Comparison of ENCODE assay signal across 9 cellular contexts in genomic region chr5:159286420-159287035, GRCh38. TPM values are rescaled to one million over a fixed set of nuclear protein-coding genes. Genes with fewer than 3 reads are reported as not detected.
A peak's percentile ranks its signal among the peaks of the same experiment; 100 is the strongest.
DNase-seq lines count a peak whose midpoint lies in the region; ATAC-seq and TF ChIP-seq lines count a peak whose summit lies in the region.
"Had no signal": no experiment of that assay in that cellular context is flagged by ENCODE, and none has a peak within 500 bp of the region (broad histone marks: within the 10 kb centered on the region; RNA-seq: fewer than 3 reads in every experiment).

No MANE protein-coding gene starts in this region.

- intact Hi-C loops in right lobe of liver (cut with DNase I) = no loop called here
- intact Hi-C loops in activated T-helper 1 cell treated with anti-CD3 and anti-CD28 coated beads, Interleukin-12 subunit alpha, Interleukin-12 subunit beta, Interleukin-2, Interleukin-4 antibody, amounts not matched to agents 30 ng/mL and 10 ng/mL and 1 ng/mL, durations not matched to agents 14 hours and 24 hours and 36 hours (cut with micrococcal nuclease) = loop anchor here (1.0 to 5.0 kb wide), 4 partner anchors 231 to 701 kb away; partner anchors contain the start of gene ADRA1B

- DNase-seq in stimulated activated naive CD4-positive, alpha-beta T cell (lab: John Stamatoyannopoulos, UW) = peak in 4 of 6 experiments; percentile 3 to 41 (median 20)
- no peak for DNase-seq in stimulated activated naive CD4-positive, alpha-beta T cell treated with Interleukin-2 at 50 U/mL for 16 hours (lab: John Stamatoyannopoulos, UW)
- peak; percentile 26 for DNase-seq in NCI-H460 (ENCODE audit: extremely low read depth, low read depth)
- DNase-seq in cerebellar cortex (ENCODE audit: low spot score) = peak; percentile 64
- DNase-seq in right lobe of liver = no peak
- no peak for DNase-seq in NCI-H1930 (lab: John Stamatoyannopoulos, UW)
- no peak for DNase-seq in WTC11 (ENCODE audit: low spot score)
- DNase-seq in activated T-helper 1 cell treated with anti-CD3 and anti-CD28 coated beads, Interleukin-12 subunit alpha, Interleukin-12 subunit beta, Interleukin-2, Interleukin-4 antibody, amounts not matched to agents 30 ng/mL and 10 ng/mL and 1 ng/mL, durations not matched to agents 14 hours and 24 hours and 36 hours (ENCODE audit: low spot score) = no peak

- TF ChIP-seq POLR2A in right lobe of liver (IDR thresholded peaks at IDR 0.05) = no peak

- TF ChIP-seq CTCF in right lobe of liver (IDR thresholded peaks at IDR 0.05) (peak; percentile 23 to 46 (median 44)), WTC11 (IDR thresholded peaks at IDR 0.05) (no peak)

- no peak overlapping the region for H3K27ac ChIP-seq in right lobe of liver

- peaks cover 0 to 8% (median 2%) of the 10 kb centered on the region in 4 donors for H3K36me3 ChIP-seq in right lobe of liver

- H3K27me3 Mint-ChIP-seq in WTC11 (ENCODE audit: low read depth) = no peaks in the 10 kb centered on the region
- H3K27me3 Mint-ChIP-seq in activated T-helper 1 cell treated with anti-CD3 and anti-CD28 coated beads, Interleukin-12 subunit alpha, Interleukin-12 subunit beta, Interleukin-2, Interleukin-4 antibody, amounts not matched to agents 30 ng/mL and 10 ng/mL and 1 ng/mL, durations not matched to agents 14 hours and 24 hours and 36 hours (ENCODE audit: insufficient read depth) = peaks cover under 1% of the 10 kb centered on the region
- H3K27me3 Mint-ChIP-seq: activated naive CD8-positive, alpha-beta T cell had no signal

- CTCF ChIA-PET in WTC11 (lab: Charles Lee) = interaction anchor here (0.7 to 3.6 kb wide), 9 partner anchors 11 to 735 kb away, joined by 3 to 49 read pairs (median 12); no protein-coding TSS in a partner anchor

- peaks cover 3% of the 10 kb centered on the region; the same call in 1 of the 2 replicates for H3K36me3 Mint-ChIP-seq in WTC11
- H3K36me3 Mint-ChIP-seq in activated T-helper 1 cell treated with anti-CD3 and anti-CD28 coated beads, Interleukin-12 subunit alpha, Interleukin-12 subunit beta, Interleukin-2, Interleukin-4 antibody, amounts not matched to agents 30 ng/mL and 10 ng/mL and 1 ng/mL, durations not matched to agents 14 hours and 24 hours and 36 hours (ENCODE audit: low read depth) = peaks cover 8% of the 10 kb centered on the region
- H3K36me3 Mint-ChIP-seq: activated naive CD8-positive, alpha-beta T cell had no signal

- no peak overlapping the region for H3K4me3 ChIP-seq in right lobe of liver

- no peak overlapping the region for H3K4me3 Mint-ChIP-seq in WTC11
- H3K4me3 Mint-ChIP-seq in activated T-helper 1 cell treated with anti-CD3 and anti-CD28 coated beads, Interleukin-12 subunit alpha, Interleukin-12 subunit beta, Interleukin-2, Interleukin-4 antibody, amounts not matched to agents 30 ng/mL and 10 ng/mL and 1 ng/mL, durations not matched to agents 14 hours and 24 hours and 36 hours = no peak overlapping the region
- H3K4me3 Mint-ChIP-seq: activated naive CD8-positive, alpha-beta T cell had no signal

- ATAC-seq in right lobe of liver = peak; percentile 34 to 55 (median 41)
- no peak for ATAC-seq in WTC11

- no peaks in the 10 kb centered on the region for H3K9me3 Mint-ChIP-seq in WTC11
- H3K9me3 Mint-ChIP-seq in activated T-helper 1 cell treated with anti-CD3 and anti-CD28 coated beads, Interleukin-12 subunit alpha, Interleukin-12 subunit beta, Interleukin-2, Interleukin-4 antibody, amounts not matched to agents 30 ng/mL and 10 ng/mL and 1 ng/mL, durations not matched to agents 14 hours and 24 hours and 36 hours = no peaks in the 10 kb centered on the region

- peaks cover 4% of the 10 kb centered on the region for H3K4me1 Mint-ChIP-seq in WTC11
- no peaks in the 10 kb centered on the region for H3K4me1 Mint-ChIP-seq in activated T-helper 1 cell treated with anti-CD3 and anti-CD28 coated beads, Interleukin-12 subunit alpha, Interleukin-12 subunit beta, Interleukin-2, Interleukin-4 antibody, amounts not matched to agents 30 ng/mL and 10 ng/mL and 1 ng/mL, durations not matched to agents 14 hours and 24 hours and 36 hours (ENCODE audit: low read depth)

- no peaks in the 10 kb centered on the region for H3K4me1 ChIP-seq in right lobe of liver

- 42% methylated on average over 8 of the region's 8 CpGs for WGBS in right lobe of liver (ENCODE audit: insufficient coverage, low coverage, low lambda C conversion rate, missing lambda C conversion rate)

- H3K27me3 ChIP-seq in right lobe of liver = no peaks in the 10 kb centered on the region

- H3K27ac Mint-ChIP-seq in WTC11 = no peak overlapping the region
- no peak overlapping the region for H3K27ac Mint-ChIP-seq in activated T-helper 1 cell treated with anti-CD3 and anti-CD28 coated beads, Interleukin-12 subunit alpha, Interleukin-12 subunit beta, Interleukin-2, Interleukin-4 antibody, amounts not matched to agents 30 ng/mL and 10 ng/mL and 1 ng/mL, durations not matched to agents 14 hours and 24 hours and 36 hours
- H3K27ac Mint-ChIP-seq: activated naive CD8-positive, alpha-beta T cell had no signal

- H3K9me3 ChIP-seq in right lobe of liver = no peaks in the 10 kb centered on the region

- POLR2A ChIA-PET in WTC11 (lab: Charles Lee) = no interaction called here

TF ChIP-seq in WTC11, 78 proteins besides CTCF, POLR2A, EP300 and RAD21:
- TF ChIP-seq, protein P1, sequence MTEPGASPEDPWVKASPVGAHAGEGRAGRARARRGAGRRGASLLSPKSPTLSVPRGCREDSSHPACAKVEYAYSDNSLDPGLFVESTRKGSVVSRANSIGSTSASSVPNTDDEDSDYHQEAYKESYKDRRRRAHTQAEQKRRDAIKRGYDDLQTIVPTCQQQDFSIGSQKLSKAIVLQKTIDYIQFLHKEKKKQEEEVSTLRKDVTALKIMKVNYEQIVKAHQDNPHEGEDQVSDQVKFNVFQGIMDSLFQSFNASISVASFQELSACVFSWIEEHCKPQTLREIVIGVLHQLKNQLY (CRISPR knock-in tag; IDR thresholded peaks at IDR 0.05) = no peak
- TF ChIP-seq ATF1 (CRISPR knock-in tag; IDR thresholded peaks at IDR 0.05) (no peak), KAT7 (CRISPR knock-in tag; IDR thresholded peaks at IDR 0.05; ENCODE audit: borderline replicate concordance) (no peak), TP53 (CRISPR knock-in tag; IDR thresholded peaks at IDR 0.05) (no peak), FOXJ3 (CRISPR knock-in tag; IDR thresholded peaks at IDR 0.05; ENCODE audit: borderline replicate concordance) (no peak), RORB (CRISPR knock-in tag; IDR thresholded peaks at IDR 0.05) (no peak), MXD4 (CRISPR knock-in tag; IDR thresholded peaks at IDR 0.05; ENCODE audit: borderline replicate concordance) (no peak)
- TF ChIP-seq, protein P2, sequence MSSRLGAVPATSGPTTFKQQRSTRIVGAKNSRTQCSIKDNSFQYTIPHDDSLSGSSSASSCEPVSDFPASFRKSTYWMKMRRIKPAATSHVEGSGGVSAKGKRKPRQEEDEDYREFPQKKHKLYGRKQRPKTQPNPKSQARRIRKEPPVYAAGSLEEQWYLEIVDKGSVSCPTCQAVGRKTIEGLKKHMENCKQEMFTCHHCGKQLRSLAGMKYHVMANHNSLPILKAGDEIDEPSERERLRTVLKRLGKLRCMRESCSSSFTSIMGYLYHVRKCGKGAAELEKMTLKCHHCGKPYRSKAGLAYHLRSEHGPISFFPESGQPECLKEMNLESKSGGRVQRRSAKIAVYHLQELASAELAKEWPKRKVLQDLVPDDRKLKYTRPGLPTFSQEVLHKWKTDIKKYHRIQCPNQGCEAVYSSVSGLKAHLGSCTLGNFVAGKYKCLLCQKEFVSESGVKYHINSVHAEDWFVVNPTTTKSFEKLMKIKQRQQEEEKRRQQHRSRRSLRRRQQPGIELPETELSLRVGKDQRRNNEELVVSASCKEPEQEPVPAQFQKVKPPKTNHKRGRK (CRISPR knock-in tag; IDR thresholded peaks at IDR 0.05; ENCODE audit: borderline replicate concordance) = no peak

RNA-seq across cellular contexts. Expression of gene UBLCP1, which starts 23.4 kb away (rescaled TPM):
- total RNA-seq in NCI-H460 (2014; rRNA removed; shearing (Covaris generic)) = 55.6 and 56.1 TPM in 2 replicates
- polyA plus RNA-seq in NCI-H460 (2014; cell fraction: nucleus; rRNA removed) = 14.5 and 30.2 TPM in 2 replicates
- total RNA-seq in right lobe of liver (10 to 100 TPM in 1 of 6 experiments, 1 to 10 TPM in 5; 5.5 to 13.8 (median 8.1) TPM), WTC11 (2021) (31.0 to 32.2 TPM (median 31.0 TPM) in 3 replicates)
- 30.8 and 32.3 TPM in 2 replicates for total RNA-seq in activated T-helper 1 cell treated with anti-CD3 and anti-CD28 coated beads, Interleukin-12 subunit alpha, Interleukin-12 subunit beta, Interleukin-2, Interleukin-4 antibody, amounts not matched to agents 30 ng/mL and 10 ng/mL and 1 ng/mL, durations not matched to agents 14 hours and 24 hours and 36 hours

RNA-seq across cellular contexts. Expression of gene IL12B, which starts 43.8 kb away (rescaled TPM):
- total RNA-seq in NCI-H460 (2014; rRNA removed; shearing (Covaris generic)) = not detected in 2 replicates
- polyA plus RNA-seq in NCI-H460 (2014; cell fraction: nucleus; rRNA removed) = not detected in 2 replicates
- total RNA-seq in right lobe of liver = not detected
- not detected in 3 replicates for total RNA-seq in WTC11 (2021)
- total RNA-seq in activated T-helper 1 cell treated with anti-CD3 and anti-CD28 coated beads, Interleukin-12 subunit alpha, Interleukin-12 subunit beta, Interleukin-2, Interleukin-4 antibody, amounts not matched to agents 30 ng/mL and 10 ng/mL and 1 ng/mL, durations not matched to agents 14 hours and 24 hours and 36 hours = not detected in 2 replicates

Comparison
In these comparisons a context has a peak if more than half of its experiments do, and no peak if none do; other contexts are left out.
1. DNase-seq: peak in stimulated activated naive CD4-positive, alpha-beta T cell (4 of 6), NCI-H460 (single experiment) and cerebellar cortex (single experiment); none in stimulated activated naive CD4-positive, alpha-beta T cell treated with Interleukin-2 at 50 U/mL for 16 hours (single experiment), right lobe of liver (0 of 3), NCI-H1930 (0 of 2), WTC11 (single experiment) and activated T-helper 1 cell treated with anti-CD3 and anti-CD28 coated beads, Interleukin-12 subunit alpha, Interleukin-12 subunit beta, Interleukin-2, Interleukin-4 antibody, amounts not matched to agents 30 ng/mL and 10 ng/mL and 1 ng/mL, durations not matched to agents 14 hours and 24 hours and 36 hours (single experiment).